34 cellular contexts compared by ENCODE assay signal in genomic region chr5:171637811-171638210, GRCh38.
"Had no signal": no experiment of that assay in that cellular context is flagged by ENCODE, and none has a peak within 500 bp of the region (broad histone marks: within the 10 kb centered on the region; RNA-seq: fewer than 3 reads in every experiment).

No MANE protein-coding gene starts in this region.

- H3K36me3 ChIP-seq: MG63 had no signal

- H3K9me3 ChIP-seq: MG63 had no signal

- H3K27me3 ChIP-seq: MG63 had no signal

- H3K4me3 ChIP-seq: MG63 had no signal

- DNase-seq: Karpas-422, Kasumi-1, MG63, MM.1S, MV-4-11, NCI-H1048, NCI-H1092, NCI-H1092 treated with DMSO at 0.1 percent for 48 hours, NCI-H1105, NCI-H1105 treated with DMSO at 0.1 percent for 48 hours, NCI-H1417, NCI-H1417 treated with DMSO at 0.1 percent for 48 hours, NCI-H1436, NCI-H1436 treated with DMSO at 0.1 percent for 48 hours, NCI-H146, NCI-H1694, NCI-H1694 treated with DMSO at 0.1 percent for 48 hours, NCI-H187, NCI-H187 treated with DMSO at 0.1 percent for 48 hours, NCI-H1930, NCI-H2029, NCI-H2029 treated with DMSO at 0.1 percent for 48 hours, NCI-H2081, NCI-H2081 treated with DMSO at 0.1 percent for 48 hours, NCI-H2107, NCI-H2171, NCI-H2171 treated with DMSO at 0.1 percent for 48 hours, NCI-H2227 treated with DMSO at 0.1 percent for 48 hours, NCI-H226, NCI-H345, NCI-H446, NCI-H446 treated with DMSO at 0.1 percent for 48 hours, NCI-H510A, NCI-H510A treated with DMSO at 0.1 percent for 48 hours had no signal
